1 cellular context compared by ENCODE assay signal in the genomic region with DNA sequence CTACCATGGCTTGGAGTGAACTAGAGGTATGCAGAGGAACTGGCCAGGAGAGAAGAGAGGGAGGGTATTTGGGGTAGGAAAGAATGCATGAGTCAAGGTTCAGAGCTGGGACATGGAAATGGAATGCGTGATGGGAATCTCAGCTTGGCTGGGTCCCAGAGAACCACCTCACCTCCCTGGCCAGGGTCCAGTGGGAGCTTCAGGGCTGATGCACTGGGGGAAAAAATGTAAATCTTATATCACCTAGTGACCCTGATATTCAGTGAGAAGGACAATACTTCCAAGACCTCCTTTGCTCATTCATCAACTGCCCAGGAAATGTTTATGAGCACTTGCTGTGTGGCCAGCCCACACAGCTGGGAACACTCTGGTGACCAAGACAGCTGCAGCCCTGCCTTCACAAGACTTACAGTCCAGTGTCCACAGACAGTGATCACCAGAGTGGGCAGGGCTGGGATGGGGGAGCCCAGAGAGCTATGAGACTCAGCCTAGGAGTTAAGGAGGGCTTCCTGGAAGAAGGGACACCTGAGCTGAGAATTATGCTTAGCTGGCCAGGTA.
TF ChIP-seq lines count a peak whose summit lies in the region.

No MANE protein-coding gene starts in this region.

TF ChIP-seq in HepG2, 621 proteins besides CTCF, POLR2A, EP300 and RAD21 (continued from another document and continues in another):
- TF ChIP-seq, protein P1, sequence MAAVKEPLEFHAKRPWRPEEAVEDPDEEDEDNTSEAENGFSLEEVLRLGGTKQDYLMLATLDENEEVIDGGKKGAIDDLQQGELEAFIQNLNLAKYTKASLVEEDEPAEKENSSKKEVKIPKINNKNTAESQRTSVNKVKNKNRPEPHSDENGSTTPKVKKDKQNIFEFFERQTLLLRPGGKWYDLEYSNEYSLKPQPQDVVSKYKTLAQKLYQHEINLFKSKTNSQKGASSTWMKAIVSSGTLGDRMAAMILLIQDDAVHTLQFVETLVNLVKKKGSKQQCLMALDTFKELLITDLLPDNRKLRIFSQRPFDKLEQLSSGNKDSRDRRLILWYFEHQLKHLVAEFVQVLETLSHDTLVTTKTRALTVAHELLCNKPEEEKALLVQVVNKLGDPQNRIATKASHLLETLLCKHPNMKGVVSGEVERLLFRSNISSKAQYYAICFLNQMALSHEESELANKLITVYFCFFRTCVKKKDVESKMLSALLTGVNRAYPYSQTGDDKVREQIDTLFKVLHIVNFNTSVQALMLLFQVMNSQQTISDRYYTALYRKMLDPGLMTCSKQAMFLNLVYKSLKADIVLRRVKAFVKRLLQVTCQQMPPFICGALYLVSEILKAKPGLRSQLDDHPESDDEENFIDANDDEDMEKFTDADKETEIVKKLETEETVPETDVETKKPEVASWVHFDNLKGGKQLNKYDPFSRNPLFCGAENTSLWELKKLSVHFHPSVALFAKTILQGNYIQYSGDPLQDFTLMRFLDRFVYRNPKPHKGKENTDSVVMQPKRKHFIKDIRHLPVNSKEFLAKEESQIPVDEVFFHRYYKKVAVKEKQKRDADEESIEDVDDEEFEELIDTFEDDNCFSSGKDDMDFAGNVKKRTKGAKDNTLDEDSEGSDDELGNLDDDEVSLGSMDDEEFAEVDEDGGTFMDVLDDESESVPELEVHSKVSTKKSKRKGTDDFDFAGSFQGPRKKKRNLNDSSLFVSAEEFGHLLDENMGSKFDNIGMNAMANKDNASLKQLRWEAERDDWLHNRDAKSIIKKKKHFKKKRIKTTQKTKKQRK (IDR thresholded peaks at IDR 0.05; ENCODE audit: low read length) = no peak
- peak; percentile 40; the same call in 1 of the 2 replicates for TF ChIP-seq SOX5 (CRISPR knock-in tag; IDR thresholded peaks at IDR 0.05; ENCODE audit: borderline replicate concordance)
- TF ChIP-seq ADNP (CRISPR knock-in tag; IDR thresholded peaks at IDR 0.05) = no peak
- no peak for TF ChIP-seq KDM5A (IDR thresholded peaks at IDR 0.05; ENCODE audit: borderline replicate concordance, low read length)
- peak; percentile 80 for TF ChIP-seq FOSL2 (CRISPR knock-in tag; IDR thresholded peaks at IDR 0.05)
- TF ChIP-seq, protein P2, sequence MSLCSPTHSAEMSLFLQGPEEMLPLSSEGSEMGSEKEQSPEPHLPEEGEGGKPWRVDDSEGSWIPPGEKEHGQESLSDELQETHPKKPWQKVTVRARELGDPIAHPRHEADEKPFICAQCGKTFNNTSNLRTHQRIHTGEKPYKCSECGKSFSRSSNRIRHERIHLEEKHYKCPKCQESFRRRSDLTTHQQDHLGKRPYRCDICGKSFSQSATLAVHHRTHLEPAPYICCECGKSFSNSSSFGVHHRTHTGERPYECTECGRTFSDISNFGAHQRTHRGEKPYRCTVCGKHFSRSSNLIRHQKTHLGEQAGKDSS (CRISPR knock-in tag; IDR thresholded peaks at IDR 0.05; ENCODE audit: borderline replicate concordance, low read depth) = no peak
- peak; percentile 40; the same call in 1 of the 2 replicates for TF ChIP-seq ZNF501 (CRISPR knock-in tag; IDR thresholded peaks at IDR 0.05)
- TF ChIP-seq RFX5 (IDR thresholded peaks at IDR 0.05; ENCODE audit: low read depth, low read length) = no peak
- no peak for TF ChIP-seq ZNF30 (CRISPR knock-in tag; IDR thresholded peaks at IDR 0.05)
- peak; percentile 56 for TF ChIP-seq SAP130 (CRISPR knock-in tag; IDR thresholded peaks at IDR 0.05; ENCODE audit: low read depth)
- TF ChIP-seq CBX2 (IDR thresholded peaks at IDR 0.05; ENCODE audit: low read depth, low read length) = no peak
- TF ChIP-seq CBX2 (CRISPR knock-in tag; IDR thresholded peaks at IDR 0.05; ENCODE audit: low read depth) = no peak
- TF ChIP-seq, protein P3, sequence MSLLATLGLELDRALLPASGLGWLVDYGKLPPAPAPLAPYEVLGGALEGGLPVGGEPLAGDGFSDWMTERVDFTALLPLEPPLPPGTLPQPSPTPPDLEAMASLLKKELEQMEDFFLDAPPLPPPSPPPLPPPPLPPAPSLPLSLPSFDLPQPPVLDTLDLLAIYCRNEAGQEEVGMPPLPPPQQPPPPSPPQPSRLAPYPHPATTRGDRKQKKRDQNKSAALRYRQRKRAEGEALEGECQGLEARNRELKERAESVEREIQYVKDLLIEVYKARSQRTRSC (CRISPR knock-in tag; IDR thresholded peaks at IDR 0.05; ENCODE audit: low read depth) = no peak
- no peak for TF ChIP-seq KDM1A (CRISPR knock-in tag; IDR thresholded peaks at IDR 0.05)
- no peak for TF ChIP-seq ZNF335 (CRISPR knock-in tag; IDR thresholded peaks at IDR 0.05)
- TF ChIP-seq PAWR (CRISPR knock-in tag; IDR thresholded peaks at IDR 0.05; ENCODE audit: borderline replicate concordance) = no peak
- no peak for TF ChIP-seq BORCS8-MEF2B (CRISPR knock-in tag; IDR thresholded peaks at IDR 0.05)
- no peak for TF ChIP-seq ZFP37 (CRISPR knock-in tag; IDR thresholded peaks at IDR 0.05; ENCODE audit: borderline replicate concordance)
- TF ChIP-seq TBX3 (IDR thresholded peaks at IDR 0.05; ENCODE audit: borderline replicate concordance) = no peak
- TF ChIP-seq, protein P4, sequence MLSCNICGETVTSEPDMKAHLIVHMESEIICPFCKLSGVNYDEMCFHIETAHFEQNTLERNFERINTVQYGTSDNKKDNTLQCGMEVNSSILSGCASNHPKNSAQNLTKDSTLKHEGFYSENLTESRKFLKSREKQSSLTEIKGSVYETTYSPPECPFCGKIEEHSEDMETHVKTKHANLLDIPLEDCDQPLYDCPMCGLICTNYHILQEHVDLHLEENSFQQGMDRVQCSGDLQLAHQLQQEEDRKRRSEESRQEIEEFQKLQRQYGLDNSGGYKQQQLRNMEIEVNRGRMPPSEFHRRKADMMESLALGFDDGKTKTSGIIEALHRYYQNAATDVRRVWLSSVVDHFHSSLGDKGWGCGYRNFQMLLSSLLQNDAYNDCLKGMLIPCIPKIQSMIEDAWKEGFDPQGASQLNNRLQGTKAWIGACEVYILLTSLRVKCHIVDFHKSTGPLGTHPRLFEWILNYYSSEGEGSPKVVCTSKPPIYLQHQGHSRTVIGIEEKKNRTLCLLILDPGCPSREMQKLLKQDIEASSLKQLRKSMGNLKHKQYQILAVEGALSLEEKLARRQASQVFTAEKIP (CRISPR knock-in tag; IDR thresholded peaks at IDR 0.05; ENCODE audit: borderline replicate concordance) = no peak
- TF ChIP-seq KMT2B (CRISPR knock-in tag; IDR thresholded peaks at IDR 0.05) = no peak
- peak; percentile 36; the same call in 1 of the 2 replicates for TF ChIP-seq SALL1 (CRISPR knock-in tag; IDR thresholded peaks at IDR 0.05)
- no peak for TF ChIP-seq MED8 (CRISPR knock-in tag; IDR thresholded peaks at IDR 0.05; ENCODE audit: insufficient replicate concordance)
- TF ChIP-seq ZBTB7B (CRISPR knock-in tag; IDR thresholded peaks at IDR 0.05) = 0 out of 2 replicates have a peak, but pooled peaks have one; percentile 18
- no peak for TF ChIP-seq ISL2 (CRISPR knock-in tag; IDR thresholded peaks at IDR 0.05)
- 0 out of 2 replicates have a peak, but pooled peaks have one; percentile 21 for TF ChIP-seq GATAD2A (CRISPR knock-in tag; IDR thresholded peaks at IDR 0.05)
- TF ChIP-seq, protein P5, sequence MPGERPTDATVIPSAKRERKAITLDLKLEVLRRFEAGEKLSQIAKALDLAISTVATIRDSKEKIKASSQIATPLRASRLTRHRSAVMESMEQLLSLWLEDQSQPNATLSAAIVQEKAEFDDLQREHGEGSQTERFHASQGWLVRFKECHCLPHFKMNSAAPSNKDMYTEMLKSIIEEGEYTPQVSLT (CRISPR knock-in tag; IDR thresholded peaks at IDR 0.05; ENCODE audit: borderline replicate concordance, low read depth) = no peak
- TF ChIP-seq GATA4 (IDR thresholded peaks at IDR 0.05; ENCODE audit: borderline replicate concordance, low read depth) = no peak
- TF ChIP-seq, protein P6, sequence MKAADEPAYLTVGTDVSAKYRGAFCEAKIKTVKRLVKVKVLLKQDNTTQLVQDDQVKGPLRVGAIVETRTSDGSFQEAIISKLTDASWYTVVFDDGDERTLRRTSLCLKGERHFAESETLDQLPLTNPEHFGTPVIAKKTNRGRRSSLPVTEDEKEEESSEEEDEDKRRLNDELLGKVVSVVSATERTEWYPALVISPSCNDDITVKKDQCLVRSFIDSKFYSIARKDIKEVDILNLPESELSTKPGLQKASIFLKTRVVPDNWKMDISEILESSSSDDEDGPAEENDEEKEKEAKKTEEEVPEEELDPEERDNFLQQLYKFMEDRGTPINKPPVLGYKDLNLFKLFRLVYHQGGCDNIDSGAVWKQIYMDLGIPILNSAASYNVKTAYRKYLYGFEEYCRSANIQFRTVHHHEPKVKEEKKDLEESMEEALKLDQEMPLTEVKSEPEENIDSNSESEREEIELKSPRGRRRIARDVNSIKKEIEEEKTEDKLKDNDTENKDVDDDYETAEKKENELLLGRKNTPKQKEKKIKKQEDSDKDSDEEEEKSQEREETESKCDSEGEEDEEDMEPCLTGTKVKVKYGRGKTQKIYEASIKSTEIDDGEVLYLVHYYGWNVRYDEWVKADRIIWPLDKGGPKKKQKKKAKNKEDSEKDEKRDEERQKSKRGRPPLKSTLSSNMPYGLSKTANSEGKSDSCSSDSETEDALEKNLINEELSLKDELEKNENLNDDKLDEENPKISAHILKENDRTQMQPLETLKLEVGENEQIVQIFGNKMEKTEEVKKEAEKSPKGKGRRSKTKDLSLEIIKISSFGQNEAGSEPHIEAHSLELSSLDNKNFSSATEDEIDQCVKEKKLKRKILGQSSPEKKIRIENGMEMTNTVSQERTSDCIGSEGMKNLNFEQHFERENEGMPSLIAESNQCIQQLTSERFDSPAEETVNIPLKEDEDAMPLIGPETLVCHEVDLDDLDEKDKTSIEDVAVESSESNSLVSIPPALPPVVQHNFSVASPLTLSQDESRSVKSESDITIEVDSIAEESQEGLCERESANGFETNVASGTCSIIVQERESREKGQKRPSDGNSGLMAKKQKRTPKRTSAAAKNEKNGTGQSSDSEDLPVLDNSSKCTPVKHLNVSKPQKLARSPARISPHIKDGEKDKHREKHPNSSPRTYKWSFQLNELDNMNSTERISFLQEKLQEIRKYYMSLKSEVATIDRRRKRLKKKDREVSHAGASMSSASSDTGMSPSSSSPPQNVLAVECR (CRISPR knock-in tag; IDR thresholded peaks at IDR 0.05; ENCODE audit: borderline replicate concordance) = no peak
- TF ChIP-seq POLR2AphosphoS2 (IDR thresholded peaks at IDR 0.05; ENCODE audit: low read depth, low read length) = no peak
- no peak for TF ChIP-seq KLF13 (CRISPR knock-in tag; IDR thresholded peaks at IDR 0.05)
- TF ChIP-seq PCBP1 (IDR thresholded peaks at IDR 0.05; ENCODE audit: borderline replicate concordance, low read depth, low read length) = no peak
- no peak for TF ChIP-seq PAX8 (CRISPR knock-in tag; IDR thresholded peaks at IDR 0.05; ENCODE audit: borderline replicate concordance)
- TF ChIP-seq, protein P7, sequence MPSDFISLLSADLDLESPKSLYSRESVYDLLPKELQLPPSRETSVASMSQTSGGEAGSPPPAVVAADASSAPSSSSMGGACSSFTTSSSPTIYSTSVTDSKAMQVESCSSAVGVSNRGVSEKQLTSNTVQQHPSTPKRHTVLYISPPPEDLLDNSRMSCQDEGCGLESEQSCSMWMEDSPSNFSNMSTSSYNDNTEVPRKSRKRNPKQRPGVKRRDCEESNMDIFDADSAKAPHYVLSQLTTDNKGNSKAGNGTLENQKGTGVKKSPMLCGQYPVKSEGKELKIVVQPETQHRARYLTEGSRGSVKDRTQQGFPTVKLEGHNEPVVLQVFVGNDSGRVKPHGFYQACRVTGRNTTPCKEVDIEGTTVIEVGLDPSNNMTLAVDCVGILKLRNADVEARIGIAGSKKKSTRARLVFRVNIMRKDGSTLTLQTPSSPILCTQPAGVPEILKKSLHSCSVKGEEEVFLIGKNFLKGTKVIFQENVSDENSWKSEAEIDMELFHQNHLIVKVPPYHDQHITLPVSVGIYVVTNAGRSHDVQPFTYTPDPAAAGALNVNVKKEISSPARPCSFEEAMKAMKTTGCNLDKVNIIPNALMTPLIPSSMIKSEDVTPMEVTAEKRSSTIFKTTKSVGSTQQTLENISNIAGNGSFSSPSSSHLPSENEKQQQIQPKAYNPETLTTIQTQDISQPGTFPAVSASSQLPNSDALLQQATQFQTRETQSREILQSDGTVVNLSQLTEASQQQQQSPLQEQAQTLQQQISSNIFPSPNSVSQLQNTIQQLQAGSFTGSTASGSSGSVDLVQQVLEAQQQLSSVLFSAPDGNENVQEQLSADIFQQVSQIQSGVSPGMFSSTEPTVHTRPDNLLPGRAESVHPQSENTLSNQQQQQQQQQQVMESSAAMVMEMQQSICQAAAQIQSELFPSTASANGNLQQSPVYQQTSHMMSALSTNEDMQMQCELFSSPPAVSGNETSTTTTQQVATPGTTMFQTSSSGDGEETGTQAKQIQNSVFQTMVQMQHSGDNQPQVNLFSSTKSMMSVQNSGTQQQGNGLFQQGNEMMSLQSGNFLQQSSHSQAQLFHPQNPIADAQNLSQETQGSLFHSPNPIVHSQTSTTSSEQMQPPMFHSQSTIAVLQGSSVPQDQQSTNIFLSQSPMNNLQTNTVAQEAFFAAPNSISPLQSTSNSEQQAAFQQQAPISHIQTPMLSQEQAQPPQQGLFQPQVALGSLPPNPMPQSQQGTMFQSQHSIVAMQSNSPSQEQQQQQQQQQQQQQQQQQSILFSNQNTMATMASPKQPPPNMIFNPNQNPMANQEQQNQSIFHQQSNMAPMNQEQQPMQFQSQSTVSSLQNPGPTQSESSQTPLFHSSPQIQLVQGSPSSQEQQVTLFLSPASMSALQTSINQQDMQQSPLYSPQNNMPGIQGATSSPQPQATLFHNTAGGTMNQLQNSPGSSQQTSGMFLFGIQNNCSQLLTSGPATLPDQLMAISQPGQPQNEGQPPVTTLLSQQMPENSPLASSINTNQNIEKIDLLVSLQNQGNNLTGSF (CRISPR knock-in tag; IDR thresholded peaks at IDR 0.05) = no peak
- no peak for TF ChIP-seq ZSCAN29 (CRISPR knock-in tag; conservative IDR thresholded peaks at IDR 0.05)
- no peak for TF ChIP-seq HNRNPL (IDR thresholded peaks at IDR 0.05; ENCODE audit: low read depth, low read length)
- no peak for TF ChIP-seq ZNF589 (CRISPR knock-in tag; conservative IDR thresholded peaks at IDR 0.05)
- no peak for TF ChIP-seq BRD4 (CRISPR knock-in tag; IDR thresholded peaks at IDR 0.05)
- no peak for TF ChIP-seq KLF9 (CRISPR knock-in tag; IDR thresholded peaks at IDR 0.05; ENCODE audit: low read depth)
- TF ChIP-seq REPIN1 (CRISPR knock-in tag; IDR thresholded peaks at IDR 0.05; ENCODE audit: borderline replicate concordance, low read depth) = no peak
- no peak for TF ChIP-seq STAT5B (CRISPR knock-in tag; IDR thresholded peaks at IDR 0.05)
- TF ChIP-seq ZNF207 (IDR thresholded peaks at IDR 0.05; ENCODE audit: borderline replicate concordance) = no peak
- TF ChIP-seq, protein P8, sequence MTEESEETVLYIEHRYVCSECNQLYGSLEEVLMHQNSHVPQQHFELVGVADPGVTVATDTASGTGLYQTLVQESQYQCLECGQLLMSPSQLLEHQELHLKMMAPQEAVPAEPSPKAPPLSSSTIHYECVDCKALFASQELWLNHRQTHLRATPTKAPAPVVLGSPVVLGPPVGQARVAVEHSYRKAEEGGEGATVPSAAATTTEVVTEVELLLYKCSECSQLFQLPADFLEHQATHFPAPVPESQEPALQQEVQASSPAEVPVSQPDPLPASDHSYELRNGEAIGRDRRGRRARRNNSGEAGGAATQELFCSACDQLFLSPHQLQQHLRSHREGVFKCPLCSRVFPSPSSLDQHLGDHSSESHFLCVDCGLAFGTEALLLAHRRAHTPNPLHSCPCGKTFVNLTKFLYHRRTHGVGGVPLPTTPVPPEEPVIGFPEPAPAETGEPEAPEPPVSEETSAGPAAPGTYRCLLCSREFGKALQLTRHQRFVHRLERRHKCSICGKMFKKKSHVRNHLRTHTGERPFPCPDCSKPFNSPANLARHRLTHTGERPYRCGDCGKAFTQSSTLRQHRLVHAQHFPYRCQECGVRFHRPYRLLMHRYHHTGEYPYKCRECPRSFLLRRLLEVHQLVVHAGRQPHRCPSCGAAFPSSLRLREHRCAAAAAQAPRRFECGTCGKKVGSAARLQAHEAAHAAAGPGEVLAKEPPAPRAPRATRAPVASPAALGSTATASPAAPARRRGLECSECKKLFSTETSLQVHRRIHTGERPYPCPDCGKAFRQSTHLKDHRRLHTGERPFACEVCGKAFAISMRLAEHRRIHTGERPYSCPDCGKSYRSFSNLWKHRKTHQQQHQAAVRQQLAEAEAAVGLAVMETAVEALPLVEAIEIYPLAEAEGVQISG (CRISPR knock-in tag; IDR thresholded peaks at IDR 0.05) = no peak
- no peak for TF ChIP-seq MIER2 (CRISPR knock-in tag; IDR thresholded peaks at IDR 0.05)
